11 cellular contexts compared by ENCODE assay signal in genomic region chr19:2428756-2429711, GRCh38. TPM values are rescaled to one million over a fixed set of nuclear protein-coding genes. Genes with fewer than 3 reads are reported as not detected.
DNase-seq lines count a peak whose midpoint lies in the region; ATAC-seq, FAIRE-seq and TF ChIP-seq lines count a peak whose summit lies in the region.
"Had no signal": no experiment of that assay in that cellular context is flagged by ENCODE, and none has a peak within 500 bp of the region (broad histone marks: within the 10 kb centered on the region; RNA-seq: fewer than 3 reads in every experiment).

No MANE protein-coding gene starts in this region.

- intact Hi-C loops in HepG2 (cut with micrococcal nuclease; ENCODE audit: unreplicated experiment): no loop called here
- intact Hi-C loops in right lobe of liver (cut with DNase I): no loop called here

- H3K4me3 Mint-ChIP-seq in astrocyte (ENCODE audit: unreplicated experiment) (no peak overlapping the region), T-helper 17 cell (no peak overlapping the region)

- WGBS in HepG2 (ENCODE audit: low lambda C conversion rate): 97% methylated on average over 18 of the region's 37 CpGs
- WGBS in right lobe of liver (ENCODE audit: insufficient coverage, low coverage, low lambda C conversion rate, missing lambda C conversion rate): 86% methylated on average over 15 of the region's 37 CpGs
- WGBS in mesenchymal stem cell: 91% methylated on average over 29 of the region's 37 CpGs
- WGBS in upper lobe of left lung, 2 donors: 80 to 84% methylated on average over 24 to 36 of the region's 37 CpGs

- peaks cover 21% of the 10 kb centered on the region for H3K79me2 ChIP-seq in HepG2 (ENCODE audit: insufficient read depth, low read length)
- peaks cover 31% of the 10 kb centered on the region for H3K79me2 ChIP-seq in astrocyte (ENCODE audit: insufficient read depth, low read length)

- peaks cover 4% of the 10 kb centered on the region for H3K4me1 Mint-ChIP-seq in astrocyte (ENCODE audit: low read depth, unreplicated experiment)
- H3K4me1 Mint-ChIP-seq in T-helper 17 cell: peaks cover 8% of the 10 kb centered on the region

- no peak overlapping the region for H2AFZ ChIP-seq in HepG2 (ENCODE audit: low read length)
- no peak overlapping the region for H2AFZ ChIP-seq in astrocyte (ENCODE audit: low read depth, low read length)
- no peak overlapping the region for H2AFZ ChIP-seq in mesenchymal stem cell (ENCODE audit: low read depth, low read length)

- no peak for TF ChIP-seq RAD21 in HepG2 (CRISPR knock-in tag; IDR thresholded peaks at IDR 0.05)

- POLR2A ChIA-PET in HepG2 (lab: Yijun Ruan, JAX): interaction anchor here (1.5 to 4.5 kb wide), 8 partner anchors 9 to 170 kb away, joined by 5 to 60 read pairs (median 18); partner anchors contain the start of genes GADD45B and LMNB2

- H3K36me3 Mint-ChIP-seq in astrocyte (ENCODE audit: low read depth, unreplicated experiment) (peaks cover 2% of the 10 kb centered on the region), T-helper 17 cell (ENCODE audit: low read depth) (peaks cover 2% of the 10 kb centered on the region)

- peak overlapping the region in 1 of 2 experiments; percentile 15 for H2BK12ac ChIP-seq in mesenchymal stem cell (ENCODE audit: low read length in 2 of 2)

- peak overlapping the region; percentile 40 for H4K91ac ChIP-seq in mesenchymal stem cell (ENCODE audit: low read length)

- no peak overlapping the region for H2AK5ac ChIP-seq in mesenchymal stem cell (ENCODE audit: low read length, severe bottlenecking)

- H3K4ac ChIP-seq in mesenchymal stem cell (ENCODE audit: low read depth in 1 of 2, low read length in 2 of 2): no peak overlapping the region

- CTCF ChIA-PET in HepG2 (lab: Yijun Ruan, JAX; ENCODE audit: low intra/inter-chr PET ratio, low total read pairs): no interaction called here

- DNase-seq in HepG2 (ENCODE audit: low spot score) (no peak), right lobe of liver (no peak), astrocyte (ENCODE audit: low read depth) (no peak), mesenchymal stem cell (no peak), upper lobe of left lung (peak in 1 of 2 donors; percentile 84), T-helper 17 cell (no peak)
- DNase-seq in stimulated activated CD4-positive, alpha-beta T cell treated with anti-CD3 and anti-CD28 coated beads, Interleukin-4, amount 100 ng/mL, for 24 hours: no peak
- DNase-seq in activated CD4-positive, CD25-positive, alpha-beta regulatory T cell treated with anti-CD3 and anti-CD28 coated beads, Interleukin-2, amount 50 U/mL, for 72 hours: no peak
- DNase-seq: activated CD8-positive, alpha-beta memory T cell treated with anti-CD3 and anti-CD28 coated beads for 24 hours; stimulated activated naive CD8-positive, alpha-beta T cell treated with anti-CD3 and anti-CD28 coated beads, Interleukin-15, amount 100 ng/mL, for 72 hours had no signal

- H3K36me3 ChIP-seq in HepG2 (replicated peaks in 1 of 2; ENCODE audit: control insufficient read depth in 1 of 2, insufficient read depth in 2 of 2, low read length in 2 of 2): peaks cover 9 to 39% of the 10 kb centered on the region in 2 experiments; a peak in 3 of 5 replicates
- H3K36me3 ChIP-seq in right lobe of liver: peaks cover 0 to 9% (median 1%) of the 10 kb centered on the region in 4 donors
- peaks cover 5% of the 10 kb centered on the region for H3K36me3 ChIP-seq in astrocyte (ENCODE audit: insufficient read depth, low read length)
- peaks cover 28 to 78% of the 10 kb centered on the region in 2 experiments for H3K36me3 ChIP-seq in mesenchymal stem cell (ENCODE audit: control insufficient read depth in 1 of 2, insufficient read depth in 2 of 2, low read depth in 1 of 2, low read length in 2 of 2)
- H3K36me3 ChIP-seq in upper lobe of left lung: peaks cover 4 to 37% (median 21%) of the 10 kb centered on the region in 4 donors

- peaks cover 23% of the 10 kb centered on the region for H3K4me1 ChIP-seq in HepG2 (ENCODE audit: insufficient read depth, low read length)
- H3K4me1 ChIP-seq in right lobe of liver: peaks cover 0 to 20% (median 4%) of the 10 kb centered on the region in 4 donors
- H3K4me1 ChIP-seq in astrocyte (ENCODE audit: insufficient read depth, low read length): peaks cover 21% of the 10 kb centered on the region
- peaks cover 29% of the 10 kb centered on the region for H3K4me1 ChIP-seq in mesenchymal stem cell (ENCODE audit: control insufficient read depth, insufficient read depth, low read depth, low read length)
- H3K4me1 ChIP-seq in upper lobe of left lung: peaks cover 22 to 38% (median 24%) of the 10 kb centered on the region in 4 donors

- H3K4me2 ChIP-seq in HepG2 (ENCODE audit: low read depth, low read length) (no peak overlapping the region), astrocyte (ENCODE audit: low read length) (peak overlapping the region; percentile 94), mesenchymal stem cell (ENCODE audit: low read length, poor library complexity, severe bottlenecking) (no peak overlapping the region)

- no peak for TF ChIP-seq POLR2A in HepG2 (IDR thresholded peaks at IDR 0.05; ENCODE audit: insufficient read depth in 1 of 2, low read depth in 2 of 2, low read length in 2 of 2)
- TF ChIP-seq POLR2A in right lobe of liver (IDR thresholded peaks at IDR 0.05): no peak
- no peak for TF ChIP-seq POLR2A in upper lobe of left lung (IDR thresholded peaks at IDR 0.05)

- no peak overlapping the region for H3K9ac ChIP-seq in HepG2 (ENCODE audit: insufficient read depth, low read depth, low read length)
- H3K9ac ChIP-seq in astrocyte (ENCODE audit: low read length): peak overlapping the region; percentile 14
- peak overlapping the region; percentile 95 for H3K9ac ChIP-seq in mesenchymal stem cell (ENCODE audit: low read length)
- H3K9ac ChIP-seq: KMS-11 had no signal

- TF ChIP-seq EP300 in HepG2 (IDR thresholded peaks at IDR 0.05; ENCODE audit: low read depth in 2 of 2, low read length in 2 of 2) (no peak), HepG2 (CRISPR knock-in tag; IDR thresholded peaks at IDR 0.05; ENCODE audit: borderline replicate concordance) (no peak), upper lobe of left lung (IDR thresholded peaks at IDR 0.05) (no peak)

- peak overlapping the region; percentile 98 for H3K27ac ChIP-seq in HepG2 (ENCODE audit: extremely low read length, insufficient read depth, low read length)
- no peak overlapping the region for H3K27ac ChIP-seq in right lobe of liver
- no peak overlapping the region for H3K27ac ChIP-seq in astrocyte (ENCODE audit: low read depth, low read length)
- H3K27ac ChIP-seq in mesenchymal stem cell (ENCODE audit: low read length, poor library complexity, severe bottlenecking): no peak overlapping the region
- peak overlapping the region in 3 of 4 donors; percentile 84 to 98 (median 97) for H3K27ac ChIP-seq in upper lobe of left lung

- H3K14ac ChIP-seq in mesenchymal stem cell (ENCODE audit: low read length in 2 of 2): no peak overlapping the region

- no peak overlapping the region for H2BK15ac ChIP-seq in mesenchymal stem cell (ENCODE audit: low read depth, poor library complexity, severe bottlenecking)

- H3K9me3 ChIP-seq in HepG2 (ENCODE audit: low read length): no peaks in the 10 kb centered on the region
- H3K9me3 ChIP-seq in right lobe of liver: no peaks in the 10 kb centered on the region
- no peaks in the 10 kb centered on the region for H3K9me3 ChIP-seq in astrocyte (ENCODE audit: insufficient read depth, low read depth, low read length)
- no peaks in the 10 kb centered on the region for H3K9me3 ChIP-seq in mesenchymal stem cell (ENCODE audit: control insufficient read depth, low read length)
- H3K9me3 ChIP-seq in upper lobe of left lung: no peaks in the 10 kb centered on the region
- H3K9me3 ChIP-seq in T-helper 17 cell (ENCODE audit: control insufficient read depth, low read length, poor library complexity, severe bottlenecking): no peaks in the 10 kb centered on the region

- no peak overlapping the region for H2BK120ac ChIP-seq in mesenchymal stem cell (ENCODE audit: low read depth, low read length)

- peak overlapping the region; percentile 27 for H4K8ac ChIP-seq in mesenchymal stem cell (ENCODE audit: low read length)

- TF ChIP-seq CTCF in HepG2 (CRISPR knock-in tag; IDR thresholded peaks at IDR 0.05): no peak
- TF ChIP-seq CTCF in right lobe of liver (IDR thresholded peaks at IDR 0.05): no peak
- no peak for TF ChIP-seq CTCF in astrocyte (IDR thresholded peaks at IDR 0.05; ENCODE audit: insufficient read depth, low read depth, low read length)
- no peak for TF ChIP-seq CTCF in upper lobe of left lung (IDR thresholded peaks at IDR 0.05)

- no peaks in the 10 kb centered on the region for H3K9me3 Mint-ChIP-seq in astrocyte (ENCODE audit: unreplicated experiment)
- H3K9me3 Mint-ChIP-seq: stimulated activated naive CD8-positive, alpha-beta T cell treated with anti-CD3 and anti-CD28 coated beads, Interleukin-15, amount 100 ng/mL, for 72 hours had no signal

- H3K27ac Mint-ChIP-seq in astrocyte (ENCODE audit: unreplicated experiment) (no peak overlapping the region), T-helper 17 cell (no peak overlapping the region)

- ATAC-seq in HepG2: no peak
- no peak for ATAC-seq in right lobe of liver
- no peak for ATAC-seq in upper lobe of left lung (ENCODE audit: low FRiP score in 2 of 2)
- no peak for ATAC-seq in T-helper 17 cell
- ATAC-seq: stimulated activated naive CD8-positive, alpha-beta T cell treated with anti-CD3 and anti-CD28 coated beads, Interleukin-15, amount 100 ng/mL, for 72 hours had no signal

- no peak overlapping the region for H3K18ac ChIP-seq in mesenchymal stem cell (ENCODE audit: low read depth in 1 of 2, low read length in 2 of 2)

- H3K27me3 ChIP-seq in HepG2 (ENCODE audit: control insufficient read depth in 1 of 2, insufficient read depth in 2 of 2, low read length in 2 of 2): no peaks in the 10 kb centered on the region
- no peaks in the 10 kb centered on the region for H3K27me3 ChIP-seq in right lobe of liver
- H3K27me3 ChIP-seq in astrocyte (ENCODE audit: insufficient read depth, low read length): no peaks in the 10 kb centered on the region
- H3K27me3 ChIP-seq in mesenchymal stem cell (ENCODE audit: control insufficient read depth in 1 of 2, insufficient read depth in 1 of 2, low read length in 2 of 2): no peaks in the 10 kb centered on the region
- H3K27me3 ChIP-seq in upper lobe of left lung: no peaks in the 10 kb centered on the region

- H4K20me1 ChIP-seq in HepG2 (ENCODE audit: insufficient read depth, low read length) (peaks cover 7% of the 10 kb centered on the region; the same call in 1 of the 2 replicates), astrocyte (ENCODE audit: insufficient read depth, low read length) (peaks cover 19% of the 10 kb centered on the region)

- H3K79me1 ChIP-seq in mesenchymal stem cell (replicated peaks; ENCODE audit: low read length, poor library complexity, severe bottlenecking): peaks cover 21% of the 10 kb centered on the region

- no TSS peak for BruUV-seq in HepG2 (replicated peaks; lab: Mats Ljungman, UMichigan)

- FAIRE-seq in HepG2 (lab: Jason Lieb, UNC): no peak
- no peak for FAIRE-seq in astrocyte (lab: Jason Lieb, UNC)

- H3K27me3 Mint-ChIP-seq in astrocyte (ENCODE audit: low read depth, unreplicated experiment) (no peaks in the 10 kb centered on the region), T-helper 17 cell (no peaks in the 10 kb centered on the region)
- H3K27me3 Mint-ChIP-seq: stimulated activated naive CD8-positive, alpha-beta T cell treated with anti-CD3 and anti-CD28 coated beads, Interleukin-15, amount 100 ng/mL, for 72 hours had no signal

- H3K23ac ChIP-seq in mesenchymal stem cell (ENCODE audit: low read length in 2 of 2): no peak overlapping the region

- no peak overlapping the region for H2BK5ac ChIP-seq in mesenchymal stem cell (ENCODE audit: low read depth, low read length, poor library complexity, severe bottlenecking)

- in situ Hi-C loops in HepG2 (cut with HindIII; ENCODE audit: extremely low pct_ligation_motif_present, low pct_unique_long_range_greater_than_20kb): no loop called here

- H3K4me3 ChIP-seq in HepG2 (replicated peaks in 1 of 3; ENCODE audit: insufficient read depth in 1 of 3, low read depth in 2 of 3, low read length in 3 of 3): no peak overlapping the region
- no peak overlapping the region for H3K4me3 ChIP-seq in right lobe of liver
- no peak overlapping the region for H3K4me3 ChIP-seq in astrocyte (ENCODE audit: insufficient read depth, low read depth, low read length)
- peak overlapping the region in 1 of 2 experiments; percentile 93 for H3K4me3 ChIP-seq in mesenchymal stem cell (ENCODE audit: insufficient read depth in 1 of 2, low read depth in 1 of 2, low read length in 2 of 2)
- H3K4me3 ChIP-seq in upper lobe of left lung: peak overlapping the region in 2 of 4 donors; percentile 79 to 95

RNA-seq across cellular contexts. Expression of gene TIMM13, which starts 1.6 kb away (rescaled TPM):
- total RNA-seq in HepG2 (2016; rRNA removed; fragmentation: Illumina TruSeq; extraction: Trizol) (108 and 116 TPM in 2 replicates), right lobe of liver (10 to 100 TPM; 35.5 to 59.8 (median 51.1) TPM), astrocyte (93.4 and 105 TPM in 2 replicates), upper lobe of left lung (10 to 100 TPM; 26.2 to 82.3 (median 40.0) TPM), T-helper 17 cell (10 to 100 TPM; 22.3 to 27.8 TPM)
- 78.9 and 87.4 TPM in 2 replicates for total RNA-seq in HepG2 (2016; cell fraction: cytosol; rRNA removed; fragmentation: Illumina TruSeq; extraction: Trizol; ENCODE audit: low read depth)
- 115 and 120 TPM in 2 replicates for total RNA-seq in HepG2 (2016; cell fraction: insoluble cytoplasmic fraction; rRNA removed; fragmentation: Illumina TruSeq; extraction: Trizol)
- total RNA-seq in HepG2 (2016; cell fraction: membrane; rRNA removed; fragmentation: Illumina TruSeq; extraction: Trizol): 123 and 146 TPM in 2 replicates
- 37.3 and 42.3 TPM in 2 replicates for total RNA-seq in HepG2 (2016; cell fraction: nucleus; rRNA removed; fragmentation: Illumina TruSeq; extraction: Trizol)
- polyA plus RNA-seq in HepG2 (2011; rRNA removed): 48.4 and 62.5 TPM in 2 replicates
- 60.7 and 102 TPM in 2 replicates for polyA plus RNA-seq in HepG2 (2011; cell fraction: cytosol; rRNA removed)
- 41.6 and 44.7 TPM in 2 replicates for polyA plus RNA-seq in HepG2 (2011; cell fraction: nucleus; rRNA removed)
- polyA plus RNA-seq in HepG2 (2012): 50.3 and 65.0 TPM in 2 replicates
- 94.9 and 117 TPM in 2 replicates for polyA plus RNA-seq in HepG2 (2016; cell fraction: cytosol; fragmentation: Illumina TruSeq; extraction: Trizol; ENCODE audit: low read depth)
- polyA plus RNA-seq in HepG2 (2016; cell fraction: insoluble cytoplasmic fraction; fragmentation: Illumina TruSeq; extraction: Trizol; ENCODE audit: low read depth): 117 and 124 TPM in 2 replicates
- 122 and 128 TPM in 2 replicates for polyA plus RNA-seq in HepG2 (2016; cell fraction: membrane; fragmentation: Illumina TruSeq; extraction: Trizol; ENCODE audit: low read depth)
- polyA plus RNA-seq in HepG2 (2016; cell fraction: nucleus; fragmentation: Illumina TruSeq; extraction: Trizol; ENCODE audit: insufficient read depth, low read depth): 84.2 and 86.9 TPM in 2 replicates
- 23.6 and 42.8 TPM in 2 replicates for polyA minus RNA-seq in HepG2 (2011; rRNA and poly(A)+ RNA removed; ENCODE audit: low replicate concordance)
- polyA minus RNA-seq in HepG2 (2011; cell fraction: cytosol; rRNA and poly(A)+ RNA removed): 18.8 and 24.2 TPM in 2 replicates
- 17.2 and 19.7 TPM in 2 replicates for polyA minus RNA-seq in HepG2 (2011; cell fraction: nucleus; rRNA and poly(A)+ RNA removed)
- polyA plus RNA-seq in mesenchymal stem cell (2013, experiment 1 of 2): 92.8 TPM
- polyA plus RNA-seq in mesenchymal stem cell (2013, experiment 2 of 2): 91.7 TPM

RNA-seq across cellular contexts. Expression of gene LMNB2, which starts 27.7 kb away (rescaled TPM):
- 93.6 and 105 TPM in 2 replicates for total RNA-seq in HepG2 (2016; rRNA removed; fragmentation: Illumina TruSeq; extraction: Trizol)
- 8.6 and 9.2 TPM in 2 replicates for total RNA-seq in HepG2 (2016; cell fraction: cytosol; rRNA removed; fragmentation: Illumina TruSeq; extraction: Trizol; ENCODE audit: low read depth)
- 80.4 and 107 TPM in 2 replicates for total RNA-seq in HepG2 (2016; cell fraction: insoluble cytoplasmic fraction; rRNA removed; fragmentation: Illumina TruSeq; extraction: Trizol)
- 34.1 and 36.1 TPM in 2 replicates for total RNA-seq in HepG2 (2016; cell fraction: membrane; rRNA removed; fragmentation: Illumina TruSeq; extraction: Trizol)
- total RNA-seq in HepG2 (2016; cell fraction: nucleus; rRNA removed; fragmentation: Illumina TruSeq; extraction: Trizol): 44.6 and 52.0 TPM in 2 replicates
- polyA plus RNA-seq in HepG2 (2011; rRNA removed): 77.2 and 89.7 TPM in 2 replicates
- 83.5 and 98.7 TPM in 2 replicates for polyA plus RNA-seq in HepG2 (2011; cell fraction: cytosol; rRNA removed)
- 75.2 and 87.6 TPM in 2 replicates for polyA plus RNA-seq in HepG2 (2011; cell fraction: nucleus; rRNA removed)
- polyA plus RNA-seq in HepG2 (2012): 40.0 and 41.8 TPM in 2 replicates
- polyA plus RNA-seq in HepG2 (2016; cell fraction: cytosol; fragmentation: Illumina TruSeq; extraction: Trizol; ENCODE audit: low read depth): 7.1 and 7.6 TPM in 2 replicates
- polyA plus RNA-seq in HepG2 (2016; cell fraction: insoluble cytoplasmic fraction; fragmentation: Illumina TruSeq; extraction: Trizol; ENCODE audit: low read depth): 74.9 and 86.7 TPM in 2 replicates
- polyA plus RNA-seq in HepG2 (2016; cell fraction: membrane; fragmentation: Illumina TruSeq; extraction: Trizol; ENCODE audit: low read depth): 19.0 and 21.3 TPM in 2 replicates
- polyA plus RNA-seq in HepG2 (2016; cell fraction: nucleus; fragmentation: Illumina TruSeq; extraction: Trizol; ENCODE audit: insufficient read depth, low read depth): 75.4 and 76.1 TPM in 2 replicates
- polyA minus RNA-seq in HepG2 (2011; rRNA and poly(A)+ RNA removed; ENCODE audit: low replicate concordance): 106 and 107 TPM in 2 replicates
- polyA minus RNA-seq in HepG2 (2011; cell fraction: cytosol; rRNA and poly(A)+ RNA removed): 35.3 and 37.2 TPM in 2 replicates
- 14.4 and 16.7 TPM in 2 replicates for polyA minus RNA-seq in HepG2 (2011; cell fraction: nucleus; rRNA and poly(A)+ RNA removed)
- 10 to 100 TPM in 1 of 6 experiments, 1 to 10 TPM in 5; 4.6 to 11.6 (median 7.1) TPM for total RNA-seq in right lobe of liver
- 64.0 and 72.1 TPM in 2 replicates for total RNA-seq in astrocyte
- polyA plus RNA-seq in mesenchymal stem cell (2013, experiment 1 of 2): 37.7 TPM
- 35.4 TPM for polyA plus RNA-seq in mesenchymal stem cell (2013, experiment 2 of 2)
- total RNA-seq in upper lobe of left lung: 10 to 100 TPM; 15.7 to 49.7 (median 28.2) TPM
- total RNA-seq in T-helper 17 cell: 10 to 100 TPM; 13.1 to 16.0 TPM

RNA-seq across cellular contexts. Expression of gene GADD45B, which starts 46.9 kb away (rescaled TPM):
- 3.2 and 4.6 TPM in 2 replicates for total RNA-seq in HepG2 (2016; rRNA removed; fragmentation: Illumina TruSeq; extraction: Trizol)
- total RNA-seq in HepG2 (2016; cell fraction: cytosol; rRNA removed; fragmentation: Illumina TruSeq; extraction: Trizol; ENCODE audit: low read depth): 0.71 and 0.91 TPM in 2 replicates
- total RNA-seq in HepG2 (2016; cell fraction: insoluble cytoplasmic fraction; rRNA removed; fragmentation: Illumina TruSeq; extraction: Trizol): 3.2 and 6.0 TPM in 2 replicates
- 1.8 TPM in 2 replicates for total RNA-seq in HepG2 (2016; cell fraction: membrane; rRNA removed; fragmentation: Illumina TruSeq; extraction: Trizol)
- total RNA-seq in HepG2 (2016; cell fraction: nucleus; rRNA removed; fragmentation: Illumina TruSeq; extraction: Trizol): 7.3 and 7.6 TPM in 2 replicates
- polyA plus RNA-seq in HepG2 (2011; rRNA removed): 34.1 and 40.4 TPM in 2 replicates
- 40.0 and 43.7 TPM in 2 replicates for polyA plus RNA-seq in HepG2 (2011; cell fraction: cytosol; rRNA removed)
- polyA plus RNA-seq in HepG2 (2011; cell fraction: nucleus; rRNA removed): 66.8 and 77.1 TPM in 2 replicates
- polyA plus RNA-seq in HepG2 (2012): 11.3 and 22.4 TPM in 2 replicates
- 1.5 and 1.7 TPM in 2 replicates for polyA plus RNA-seq in HepG2 (2016; cell fraction: cytosol; fragmentation: Illumina TruSeq; extraction: Trizol; ENCODE audit: low read depth)
- polyA plus RNA-seq in HepG2 (2016; cell fraction: insoluble cytoplasmic fraction; fragmentation: Illumina TruSeq; extraction: Trizol; ENCODE audit: low read depth): 5.5 and 5.8 TPM in 2 replicates
- 2.3 and 2.5 TPM in 2 replicates for polyA plus RNA-seq in HepG2 (2016; cell fraction: membrane; fragmentation: Illumina TruSeq; extraction: Trizol; ENCODE audit: low read depth)
- polyA plus RNA-seq in HepG2 (2016; cell fraction: nucleus; fragmentation: Illumina TruSeq; extraction: Trizol; ENCODE audit: insufficient read depth, low read depth): 16.6 and 21.3 TPM in 2 replicates
- polyA minus RNA-seq in HepG2 (2011; rRNA and poly(A)+ RNA removed; ENCODE audit: low replicate concordance): 22.5 and 88.0 TPM in 2 replicates
- 12.3 and 15.6 TPM in 2 replicates for polyA minus RNA-seq in HepG2 (2011; cell fraction: cytosol; rRNA and poly(A)+ RNA removed)
- 35.0 and 45.0 TPM in 2 replicates for polyA minus RNA-seq in HepG2 (2011; cell fraction: nucleus; rRNA and poly(A)+ RNA removed)
- total RNA-seq in right lobe of liver: 100 to 1,000 TPM in 4 of 6 experiments, 10 to 100 TPM in 2; 39.0 to 176 (median 127) TPM
- 161 and 190 TPM in 2 replicates for total RNA-seq in astrocyte
- 57.8 TPM for polyA plus RNA-seq in mesenchymal stem cell (2013, experiment 1 of 2)
- 51.9 TPM for polyA plus RNA-seq in mesenchymal stem cell (2013, experiment 2 of 2)
- total RNA-seq in upper lobe of left lung: 100 to 1,000 TPM in 4 of 6 donors, 10 to 100 TPM in 2; 93.2 to 247 (median 139) TPM
- total RNA-seq in T-helper 17 cell: 100 to 1,000 TPM; 120 to 135 TPM

Comparison
In these comparisons a context has a peak if more than half of its experiments do, and no peak if none do; other contexts are left out.
1. H3K27ac ChIP-seq: peak in HepG2 (single experiment) and upper lobe of left lung (3 of 4); none in right lobe of liver (0 of 3), astrocyte (single experiment) and mesenchymal stem cell (single experiment).
2. RNA of gene GADD45B, which starts 46.9 kb away (total RNA-seq): 93.2 to 247 TPM in upper lobe of left lung, 161 to 190 TPM in astrocyte, 120 to 135 TPM in T-helper 17 cell and 39.0 to 176 TPM in right lobe of liver; 0.71 to 7.6 TPM in HepG2; every median in the first group is over 4 times any median in the second.